32 cellular contexts compared by ENCODE assay signal in the genomic region with DNA sequence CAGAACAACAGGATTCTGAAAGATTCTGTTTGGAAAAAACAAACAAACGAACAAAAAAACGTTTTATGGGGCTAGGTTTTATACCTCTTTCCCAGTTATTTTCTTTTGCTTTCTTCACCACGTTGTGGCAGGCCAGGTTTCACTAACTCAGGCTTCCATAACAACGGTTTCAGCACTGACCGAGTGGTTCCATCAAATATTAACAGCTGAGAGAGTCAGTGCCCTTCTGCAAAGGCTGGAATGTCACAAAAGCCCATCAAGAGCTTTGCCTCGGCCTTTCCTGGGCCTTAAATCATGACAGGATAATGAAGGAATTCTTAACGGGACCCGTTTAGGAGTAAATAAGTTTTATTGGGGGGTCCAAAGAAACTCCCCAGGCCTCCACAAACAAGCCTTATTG.
"Had no signal": no experiment of that assay in that cellular context is flagged by ENCODE, and none has a peak within 500 bp of the region (broad histone marks: within the 10 kb centered on the region; RNA-seq: fewer than 3 reads in every experiment).

No MANE protein-coding gene starts in this region.

- H3K4me1 ChIP-seq: ascending aorta, esophagus muscularis mucosa, testis, transverse colon had no signal

- DNase-seq: activated CD4-positive, alpha-beta T cell treated with anti-CD3 and anti-CD28 coated beads for 36 hours; activated CD4-positive, alpha-beta T cell treated with anti-CD3 and anti-CD28 coated beads, Interleukin-2, amount 50 U/mL, for 48 hours; activated CD4-positive, CD25-positive, alpha-beta regulatory T cell; activated CD8-positive, alpha-beta memory T cell treated with anti-CD3 and anti-CD28 coated beads, Interleukin-2, amount 50 U/mL, for 4 hours; activated effector memory CD4-positive, alpha-beta T cell treated with anti-CD3 and anti-CD28 coated beads, Interleukin-2, amount 50 U/mL, for 16 hours; activated naive CD4-positive, alpha-beta T cell treated with anti-CD3 and anti-CD28 coated beads, Interleukin-2, amount 10 ng/mL, durations not matched to agents 7 days and 5 days; activated naive CD8-positive, alpha-beta T cell treated with anti-CD3 and anti-CD28 coated beads, Interleukin-2, amount 10 ng/mL, durations not matched to agents 7 days and 5 days; activated T-cell treated with anti-CD3 and anti-CD28 coated beads, Interleukin-2, amount 50 U/mL, for 1 hour; cerebellar nuclear complex; dorsolateral prefrontal cortex; effector memory CD8-positive, alpha-beta T cell; foreskin keratinocyte; heart right ventricle; left colon; mesendoderm; stimulated activated CD4-positive, alpha-beta T cell treated with anti-CD3 and anti-CD28 coated beads, Interleukin-12 subunit alpha, Interleukin-12 subunit beta, amount 100 ng/mL, for 4 hours; stimulated activated CD4-positive, alpha-beta T cell treated with anti-CD3 and anti-CD28 coated beads, Interleukin-4, amount 100 ng/mL, for 1 hour; stimulated activated naive CD8-positive, alpha-beta T cell treated with anti-CD3 and anti-CD28 coated beads, Interleukin-15, Interleukin-2, amounts not matched to agents 100 U/mL and 50 U/mL, for 24 hours; T-helper 1 cell; testis; transverse colon had no signal

- H3K36me3 ChIP-seq: ascending aorta, cardiac muscle cell, esophagus muscularis mucosa, transverse colon had no signal

- H3K9me3 ChIP-seq: ascending aorta, esophagus muscularis mucosa, heart right ventricle, testis, transverse colon had no signal

- H3K4me3 ChIP-seq: ascending aorta, cardiac muscle cell, coronary artery, dorsolateral prefrontal cortex, esophagus muscularis mucosa, heart right ventricle, lung, skin epidermis, testis, transverse colon had no signal

- H3K27me3 ChIP-seq: ascending aorta, cardiac muscle cell, dorsolateral prefrontal cortex, esophagus muscularis mucosa, foreskin keratinocyte, heart right ventricle, testis, transverse colon had no signal

- H3K27ac Mint-ChIP-seq: activated CD4-positive, alpha-beta T cell treated with anti-CD3 and anti-CD28 coated beads for 36 hours; activated naive CD4-positive, alpha-beta T cell treated with anti-CD3 and anti-CD28 coated beads, Interleukin-2, amount 10 ng/mL, durations not matched to agents 7 days and 5 days; activated T-helper 1 cell treated with anti-CD3 and anti-CD28 coated beads, Interleukin-12 subunit alpha, Interleukin-12 subunit beta, Interleukin-2, Interleukin-4 antibody, amounts not matched to agents 30 ng/mL and 10 ng/mL and 1 ng/mL, durations not matched to agents 14 hours and 24 hours and 36 hours; brain; effector memory CD8-positive, alpha-beta T cell; natural killer cell treated with Interleukin-12 subunit alpha and Interleukin-12 subunit beta and Interleukin-15 and Interleukin-18, amount 100 ng/mL, for 72 hours; T-helper 2 cell treated with Interferon-gamma antibody and Interleukin-4, amounts not matched to agents 5 μg/mL and 100 μg/mL, for 36 hours had no signal

- H3K4me1 Mint-ChIP-seq: brain had no signal

- H3K4me3 Mint-ChIP-seq: activated CD4-positive, alpha-beta T cell treated with anti-CD3 and anti-CD28 coated beads for 36 hours; activated naive CD4-positive, alpha-beta T cell treated with anti-CD3 and anti-CD28 coated beads, Interleukin-2, amount 10 ng/mL, durations not matched to agents 7 days and 5 days; activated naive CD8-positive, alpha-beta T cell treated with anti-CD3 and anti-CD28 coated beads, Interleukin-2, amount 10 ng/mL, durations not matched to agents 7 days and 5 days; activated T-helper 1 cell treated with anti-CD3 and anti-CD28 coated beads, Interleukin-12 subunit alpha, Interleukin-12 subunit beta, Interleukin-2, Interleukin-4 antibody, amounts not matched to agents 30 ng/mL and 10 ng/mL and 1 ng/mL, durations not matched to agents 14 hours and 24 hours and 36 hours; brain; effector memory CD8-positive, alpha-beta T cell; natural killer cell treated with Interleukin-12 subunit alpha and Interleukin-12 subunit beta and Interleukin-15 and Interleukin-18, amount 100 ng/mL, for 72 hours; T-helper 2 cell treated with Interferon-gamma antibody and Interleukin-4, amounts not matched to agents 5 μg/mL and 100 μg/mL, for 36 hours had no signal

- H3K27me3 Mint-ChIP-seq: activated CD4-positive, alpha-beta T cell treated with anti-CD3 and anti-CD28 coated beads for 36 hours; activated naive CD4-positive, alpha-beta T cell treated with anti-CD3 and anti-CD28 coated beads, Interleukin-2, amount 10 ng/mL, durations not matched to agents 7 days and 5 days; brain; effector memory CD8-positive, alpha-beta T cell; natural killer cell treated with Interleukin-12 subunit alpha and Interleukin-12 subunit beta and Interleukin-15 and Interleukin-18, amount 100 ng/mL, for 72 hours had no signal

- H3K9me3 Mint-ChIP-seq: activated naive CD4-positive, alpha-beta T cell treated with anti-CD3 and anti-CD28 coated beads, Interleukin-2, amount 10 ng/mL, durations not matched to agents 7 days and 5 days; activated naive CD8-positive, alpha-beta T cell treated with anti-CD3 and anti-CD28 coated beads, Interleukin-2, amount 10 ng/mL, durations not matched to agents 7 days and 5 days; activated T-helper 1 cell treated with anti-CD3 and anti-CD28 coated beads, Interleukin-12 subunit alpha, Interleukin-12 subunit beta, Interleukin-2, Interleukin-4 antibody, amounts not matched to agents 30 ng/mL and 10 ng/mL and 1 ng/mL, durations not matched to agents 14 hours and 24 hours and 36 hours; effector memory CD8-positive, alpha-beta T cell; natural killer cell treated with Interleukin-12 subunit alpha and Interleukin-12 subunit beta and Interleukin-15 and Interleukin-18, amount 100 ng/mL, for 72 hours; T-helper 2 cell treated with Interferon-gamma antibody and Interleukin-4, amounts not matched to agents 5 μg/mL and 100 μg/mL, for 36 hours had no signal

- H3K27ac ChIP-seq: ascending aorta, cardiac muscle cell, coronary artery, dorsolateral prefrontal cortex, esophagus muscularis mucosa, foreskin keratinocyte, heart right ventricle, testis, transverse colon had no signal

- ATAC-seq: activated CD4-positive, alpha-beta T cell treated with anti-CD3 and anti-CD28 coated beads for 36 hours; effector memory CD8-positive, alpha-beta T cell; foreskin keratinocyte; heart right ventricle; left colon; natural killer cell treated with Interleukin-12 subunit alpha and Interleukin-12 subunit beta and Interleukin-15 and Interleukin-18, amount 100 ng/mL, for 72 hours; sciatic nerve; stimulated activated naive CD8-positive, alpha-beta T cell treated with anti-CD3 and anti-CD28 coated beads, Interleukin-15, Interleukin-2, amounts not matched to agents 100 U/mL and 50 U/mL, for 24 hours had no signal
